Comparison of ENCODE assay signal across 28 cellular contexts in the genomic region with DNA sequence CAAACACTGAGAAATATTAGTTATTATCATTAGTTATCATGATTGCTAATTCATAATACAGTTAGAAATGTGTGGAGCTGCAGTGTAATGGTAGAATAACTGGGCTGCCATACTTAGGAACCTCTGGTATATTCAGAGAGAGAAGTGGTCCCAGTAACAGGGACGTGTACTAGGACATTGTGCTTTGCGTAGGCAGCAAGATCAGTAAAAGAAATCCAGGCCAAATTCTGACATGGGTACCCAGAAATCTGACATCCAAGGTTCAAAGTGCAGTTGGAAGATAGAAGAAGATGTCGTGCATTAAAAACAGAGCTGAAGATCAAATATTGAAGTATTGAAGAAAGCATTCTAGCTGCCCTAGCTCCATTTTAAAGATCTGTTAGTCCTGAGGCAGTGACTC.
"Had no signal": no experiment of that assay in that cellular context is flagged by ENCODE, and none has a peak within 500 bp of the region (broad histone marks: within the 10 kb centered on the region; RNA-seq: fewer than 3 reads in every experiment).

No MANE protein-coding gene starts in this region.

- H3K4me2 ChIP-seq: neural progenitor cell had no signal

- H3K4me1 ChIP-seq: parathyroid adenoma, psoas muscle, stomach, suprapubic skin, upper lobe of left lung, vagina had no signal

- ATAC-seq: left colon; natural killer cell; stimulated activated naive B cell treated with anti-CD40 and anti-IgM and Interleukin-4, amounts not matched to agents 10 μg/mL and 1 μg/mL and 100 μg/mL, for 72 hours; stimulated activated naive CD8-positive, alpha-beta T cell treated with anti-CD3 and anti-CD28 coated beads, Interleukin-15, Interleukin-2, amounts not matched to agents 100 U/mL and 50 U/mL, for 24 hours had no signal

- H3K9ac ChIP-seq: neural progenitor cell, parathyroid adenoma had no signal

- H3K36me3 Mint-ChIP-seq: mesothelial cell of epicardium; naive B cell; natural killer cell; neural progenitor cell; stimulated activated naive B cell treated with anti-CD40 and anti-IgM and Interleukin-4, amounts not matched to agents 10 μg/mL and 1 μg/mL and 100 μg/mL, for 72 hours had no signal

- H3K27me3 ChIP-seq: neural progenitor cell, neutrophil, stomach, suprapubic skin, tibial nerve, upper lobe of left lung, vagina had no signal

- H3K27ac Mint-ChIP-seq: mesothelial cell of epicardium; natural killer cell; nephron progenitor cell; neural progenitor cell; stimulated activated naive B cell treated with anti-CD40 and anti-IgM and Interleukin-4, amounts not matched to agents 10 μg/mL and 1 μg/mL and 100 μg/mL, for 72 hours had no signal

- H3K4me1 Mint-ChIP-seq: mesothelial cell of epicardium; naive B cell; natural killer cell; nephron progenitor cell; stimulated activated naive B cell treated with anti-CD40 and anti-IgM and Interleukin-4, amounts not matched to agents 10 μg/mL and 1 μg/mL and 100 μg/mL, for 72 hours had no signal

- H3K79me2 ChIP-seq: parathyroid adenoma had no signal

- H3K4me3 ChIP-seq: lung, neural progenitor cell, psoas muscle, skin epidermis, stomach, suprapubic skin, tibial nerve, upper lobe of left lung, vagina had no signal

- H3K9me3 ChIP-seq: neutrophil, psoas muscle, stomach, suprapubic skin, tibial nerve, upper lobe of left lung, vagina had no signal

- H2AFZ ChIP-seq: neural progenitor cell, parathyroid adenoma had no signal

- H3K9me3 Mint-ChIP-seq: mesothelial cell of epicardium, nephron progenitor cell, neural progenitor cell had no signal

- H3K36me3 ChIP-seq: neural progenitor cell, neutrophil, stomach, suprapubic skin, tibial nerve, upper lobe of left lung, vagina had no signal

- DNase-seq: glutamatergic neuron; hippocampal formation; kidney glomerular epithelial cell; left colon; mesendoderm; naive B cell; natural killer cell; nephron progenitor cell; occipital lobe; psoas muscle; stimulated activated CD4-positive, alpha-beta T cell treated with anti-CD3 and anti-CD28 coated beads, Interleukin-12 subunit alpha, Interleukin-12 subunit beta, amount 100 ng/mL, for 4 hours; stimulated activated CD4-positive, alpha-beta T cell treated with anti-CD3 and anti-CD28 coated beads, Interleukin-15, amount 100 ng/mL, for 24 hours; stimulated activated CD4-positive, alpha-beta T cell treated with anti-CD3 and anti-CD28 coated beads, Interleukin-2, amount 100 ng/mL, for 24 hours; stimulated activated CD4-positive, alpha-beta T cell treated with anti-CD3 and anti-CD28 coated beads, Interleukin-4, amount 100 ng/mL, for 1 hour; stimulated activated naive B cell treated with anti-CD40 and anti-IgM and Interleukin-4, amounts not matched to agents 10 μg/mL and 1 μg/mL and 100 μg/mL, for 72 hours; stimulated activated naive CD8-positive, alpha-beta T cell treated with anti-CD3 and anti-CD28 coated beads, Interleukin-15, Interleukin-2, amounts not matched to agents 100 U/mL and 50 U/mL, for 24 hours; stomach; upper lobe of left lung had no signal

- H3K27ac ChIP-seq: neural progenitor cell, neutrophil, parathyroid adenoma, psoas muscle, skin epidermis, stomach, suprapubic skin, tibial nerve, upper lobe of left lung, vagina had no signal

- H3K4me3 Mint-ChIP-seq: mesothelial cell of epicardium; naive B cell; natural killer cell; nephron progenitor cell; neural progenitor cell; stimulated activated naive B cell treated with anti-CD40 and anti-IgM and Interleukin-4, amounts not matched to agents 10 μg/mL and 1 μg/mL and 100 μg/mL, for 72 hours had no signal

- FAIRE-seq: keratinocyte had no signal
